In the genomic region with DNA sequence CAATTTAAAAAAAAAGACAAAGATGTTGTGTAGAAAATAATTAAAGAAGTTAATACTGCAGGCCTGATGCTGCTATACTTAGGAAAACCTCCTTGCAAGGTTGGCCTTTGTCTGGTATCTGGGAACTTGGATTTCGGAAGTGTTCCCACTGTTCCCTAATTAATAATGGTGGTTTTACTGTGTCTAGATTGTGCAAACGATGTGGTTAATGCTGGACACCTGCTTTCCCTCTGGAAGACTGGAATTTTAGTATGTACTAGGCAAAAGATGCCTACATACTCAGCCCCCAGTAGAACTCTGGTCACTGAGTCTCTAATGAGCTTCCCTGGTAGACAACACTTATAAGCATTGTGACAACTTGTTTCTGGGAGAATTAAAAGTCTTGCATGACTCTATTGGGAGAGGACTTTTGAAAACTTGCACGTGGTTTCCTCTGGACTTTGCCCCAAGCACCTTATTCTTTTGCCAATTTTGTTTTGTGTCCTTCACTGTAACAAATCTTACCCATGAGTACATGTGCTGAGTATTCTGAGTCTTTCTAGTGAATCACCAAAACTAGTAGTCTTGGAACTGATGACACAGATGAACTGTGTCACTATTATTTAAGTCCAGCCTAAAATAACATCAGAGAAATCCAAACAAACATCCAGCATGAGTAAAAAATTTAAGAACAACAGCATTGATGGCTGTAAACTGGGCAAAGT, we compare ENCODE assay signal across 1 cellular context.
TF ChIP-seq lines count a peak whose summit lies in the region.

No MANE protein-coding gene starts in this region.

TF ChIP-seq in GM12878, 131 proteins besides CTCF, POLR2A, EP300 and RAD21 (continued from another document):
- TF ChIP-seq, protein P1, sequence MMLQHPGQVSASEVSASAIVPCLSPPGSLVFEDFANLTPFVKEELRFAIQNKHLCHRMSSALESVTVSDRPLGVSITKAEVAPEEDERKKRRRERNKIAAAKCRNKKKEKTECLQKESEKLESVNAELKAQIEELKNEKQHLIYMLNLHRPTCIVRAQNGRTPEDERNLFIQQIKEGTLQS (IDR thresholded peaks at IDR 0.05; ENCODE audit: borderline replicate concordance, extremely low read depth, low read depth, low read length): no peak
- TF ChIP-seq, protein P2, sequence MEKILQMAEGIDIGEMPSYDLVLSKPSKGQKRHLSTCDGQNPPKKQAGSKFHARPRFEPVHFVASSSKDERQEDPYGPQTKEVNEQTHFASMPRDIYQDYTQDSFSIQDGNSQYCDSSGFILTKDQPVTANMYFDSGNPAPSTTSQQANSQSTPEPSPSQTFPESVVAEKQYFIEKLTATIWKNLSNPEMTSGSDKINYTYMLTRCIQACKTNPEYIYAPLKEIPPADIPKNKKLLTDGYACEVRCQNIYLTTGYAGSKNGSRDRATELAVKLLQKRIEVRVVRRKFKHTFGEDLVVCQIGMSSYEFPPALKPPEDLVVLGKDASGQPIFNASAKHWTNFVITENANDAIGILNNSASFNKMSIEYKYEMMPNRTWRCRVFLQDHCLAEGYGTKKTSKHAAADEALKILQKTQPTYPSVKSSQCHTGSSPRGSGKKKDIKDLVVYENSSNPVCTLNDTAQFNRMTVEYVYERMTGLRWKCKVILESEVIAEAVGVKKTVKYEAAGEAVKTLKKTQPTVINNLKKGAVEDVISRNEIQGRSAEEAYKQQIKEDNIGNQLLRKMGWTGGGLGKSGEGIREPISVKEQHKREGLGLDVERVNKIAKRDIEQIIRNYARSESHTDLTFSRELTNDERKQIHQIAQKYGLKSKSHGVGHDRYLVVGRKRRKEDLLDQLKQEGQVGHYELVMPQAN (conservative IDR thresholded peaks at IDR 0.05): no peak
- TF ChIP-seq, protein P3, sequence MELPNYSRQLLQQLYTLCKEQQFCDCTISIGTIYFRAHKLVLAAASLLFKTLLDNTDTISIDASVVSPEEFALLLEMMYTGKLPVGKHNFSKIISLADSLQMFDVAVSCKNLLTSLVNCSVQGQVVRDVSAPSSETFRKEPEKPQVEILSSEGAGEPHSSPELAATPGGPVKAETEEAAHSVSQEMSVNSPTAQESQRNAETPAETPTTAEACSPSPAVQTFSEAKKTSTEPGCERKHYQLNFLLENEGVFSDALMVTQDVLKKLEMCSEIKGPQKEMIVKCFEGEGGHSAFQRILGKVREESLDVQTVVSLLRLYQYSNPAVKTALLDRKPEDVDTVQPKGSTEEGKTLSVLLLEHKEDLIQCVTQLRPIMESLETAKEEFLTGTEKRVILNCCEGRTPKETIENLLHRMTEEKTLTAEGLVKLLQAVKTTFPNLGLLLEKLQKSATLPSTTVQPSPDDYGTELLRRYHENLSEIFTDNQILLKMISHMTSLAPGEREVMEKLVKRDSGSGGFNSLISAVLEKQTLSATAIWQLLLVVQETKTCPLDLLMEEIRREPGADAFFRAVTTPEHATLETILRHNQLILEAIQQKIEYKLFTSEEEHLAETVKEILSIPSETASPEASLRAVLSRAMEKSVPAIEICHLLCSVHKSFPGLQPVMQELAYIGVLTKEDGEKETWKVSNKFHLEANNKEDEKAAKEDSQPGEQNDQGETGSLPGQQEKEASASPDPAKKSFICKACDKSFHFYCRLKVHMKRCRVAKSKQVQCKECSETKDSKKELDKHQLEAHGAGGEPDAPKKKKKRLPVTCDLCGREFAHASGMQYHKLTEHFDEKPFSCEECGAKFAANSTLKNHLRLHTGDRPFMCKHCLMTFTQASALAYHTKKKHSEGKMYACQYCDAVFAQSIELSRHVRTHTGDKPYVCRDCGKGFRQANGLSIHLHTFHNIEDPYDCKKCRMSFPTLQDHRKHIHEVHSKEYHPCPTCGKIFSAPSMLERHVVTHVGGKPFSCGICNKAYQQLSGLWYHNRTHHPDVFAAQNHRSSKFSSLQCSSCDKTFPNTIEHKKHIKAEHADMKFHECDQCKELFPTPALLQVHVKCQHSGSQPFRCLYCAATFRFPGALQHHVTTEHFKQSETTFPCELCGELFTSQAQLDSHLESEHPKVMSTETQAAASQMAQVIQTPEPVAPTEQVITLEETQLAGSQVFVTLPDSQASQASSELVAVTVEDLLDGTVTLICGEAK (IDR thresholded peaks at IDR 0.05; ENCODE audit: borderline replicate concordance): no peak
- TF ChIP-seq BMI1 (IDR thresholded peaks at IDR 0.05; ENCODE audit: borderline replicate concordance) (no peak), BHLHE40 (IDR thresholded peaks at IDR 0.05; ENCODE audit: borderline replicate concordance in 1 of 2, low read depth in 2 of 2, low read length in 1 of 2) (no peak), SUZ12 (IDR thresholded peaks at IDR 0.05; ENCODE audit: unreplicated experiment) (no peak), TAF1 (IDR thresholded peaks at IDR 0.05; ENCODE audit: borderline replicate concordance, low read depth, low read length) (no peak), FOXM1 (IDR thresholded peaks at IDR 0.05; ENCODE audit: low read depth, low read length) (no peak)
- TF ChIP-seq, protein P4, sequence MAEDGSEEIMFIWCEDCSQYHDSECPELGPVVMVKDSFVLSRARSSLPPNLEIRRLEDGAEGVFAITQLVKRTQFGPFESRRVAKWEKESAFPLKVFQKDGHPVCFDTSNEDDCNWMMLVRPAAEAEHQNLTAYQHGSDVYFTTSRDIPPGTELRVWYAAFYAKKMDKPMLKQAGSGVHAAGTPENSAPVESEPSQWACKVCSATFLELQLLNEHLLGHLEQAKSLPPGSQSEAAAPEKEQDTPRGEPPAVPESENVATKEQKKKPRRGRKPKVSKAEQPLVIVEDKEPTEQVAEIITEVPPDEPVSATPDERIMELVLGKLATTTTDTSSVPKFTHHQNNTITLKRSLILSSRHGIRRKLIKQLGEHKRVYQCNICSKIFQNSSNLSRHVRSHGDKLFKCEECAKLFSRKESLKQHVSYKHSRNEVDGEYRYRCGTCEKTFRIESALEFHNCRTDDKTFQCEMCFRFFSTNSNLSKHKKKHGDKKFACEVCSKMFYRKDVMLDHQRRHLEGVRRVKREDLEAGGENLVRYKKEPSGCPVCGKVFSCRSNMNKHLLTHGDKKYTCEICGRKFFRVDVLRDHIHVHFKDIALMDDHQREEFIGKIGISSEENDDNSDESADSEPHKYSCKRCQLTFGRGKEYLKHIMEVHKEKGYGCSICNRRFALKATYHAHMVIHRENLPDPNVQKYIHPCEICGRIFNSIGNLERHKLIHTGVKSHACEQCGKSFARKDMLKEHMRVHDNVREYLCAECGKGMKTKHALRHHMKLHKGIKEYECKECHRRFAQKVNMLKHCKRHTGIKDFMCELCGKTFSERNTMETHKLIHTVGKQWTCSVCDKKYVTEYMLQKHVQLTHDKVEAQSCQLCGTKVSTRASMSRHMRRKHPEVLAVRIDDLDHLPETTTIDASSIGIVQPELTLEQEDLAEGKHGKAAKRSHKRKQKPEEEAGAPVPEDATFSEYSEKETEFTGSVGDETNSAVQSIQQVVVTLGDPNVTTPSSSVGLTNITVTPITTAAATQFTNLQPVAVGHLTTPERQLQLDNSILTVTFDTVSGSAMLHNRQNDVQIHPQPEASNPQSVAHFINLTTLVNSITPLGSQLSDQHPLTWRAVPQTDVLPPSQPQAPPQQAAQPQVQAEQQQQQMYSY (CRISPR knock-in tag; IDR thresholded peaks at IDR 0.05): no peak
- TF ChIP-seq, protein P5, sequence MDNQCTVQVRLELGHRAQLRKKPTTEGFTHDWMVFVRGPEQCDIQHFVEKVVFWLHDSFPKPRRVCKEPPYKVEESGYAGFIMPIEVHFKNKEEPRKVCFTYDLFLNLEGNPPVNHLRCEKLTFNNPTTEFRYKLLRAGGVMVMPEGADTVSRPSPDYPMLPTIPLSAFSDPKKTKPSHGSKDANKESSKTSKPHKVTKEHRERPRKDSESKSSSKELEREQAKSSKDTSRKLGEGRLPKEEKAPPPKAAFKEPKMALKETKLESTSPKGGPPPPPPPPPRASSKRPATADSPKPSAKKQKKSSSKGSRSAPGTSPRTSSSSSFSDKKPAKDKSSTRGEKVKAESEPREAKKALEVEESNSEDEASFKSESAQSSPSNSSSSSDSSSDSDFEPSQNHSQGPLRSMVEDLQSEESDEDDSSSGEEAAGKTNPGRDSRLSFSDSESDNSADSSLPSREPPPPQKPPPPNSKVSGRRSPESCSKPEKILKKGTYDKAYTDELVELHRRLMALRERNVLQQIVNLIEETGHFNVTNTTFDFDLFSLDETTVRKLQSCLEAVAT (IDR thresholded peaks at IDR 0.05): no peak
